Comparison of ENCODE assay signal across 7 cellular contexts in genomic region chr16:1705324-1705687, GRCh38. TPM values are rescaled to one million over a fixed set of nuclear protein-coding genes. Genes with fewer than 3 reads are reported as not detected.
DNase-seq lines count a peak whose midpoint lies in the region; ATAC-seq and TF ChIP-seq lines count a peak whose summit lies in the region.
"Not testable (repeated sequence)": the region's sequence is repeated elsewhere in the genome, so short reads cannot be mapped to it uniquely, and the experiment has no call there.

No MANE protein-coding gene starts in this region.

- H3K79me2 ChIP-seq in fibroblast of lung (ENCODE audit: control insufficient read depth, insufficient read depth, low read length), result peaks cover 39% of the 10 kb centered on the region

- H3K4me3 ChIP-seq in SJSA1 (peak overlapping the region; percentile 82), adipocyte (ENCODE audit: low read length) (peak overlapping the region; percentile 98), fibroblast of lung (replicated peaks in 1 of 4; ENCODE audit: control extremely low read depth in 1 of 4, insufficient read depth in 1 of 4, low read depth in 3 of 4, low read length in 4 of 4) (peak overlapping the region; percentile 85 to 98 (median 88)), mesenchymal stem cell (ENCODE audit: insufficient read depth in 1 of 2, low read depth in 1 of 2, low read length in 2 of 2) (peak overlapping the region; percentile 76 to 99), skin epidermis (peak overlapping the region; percentile 58 to 85 (median 69))

- H3K4me1 Mint-ChIP-seq in IgD-negative memory B cell, result peaks cover 6 to 25% (median 12%) of the 10 kb centered on the region in 3 donors

- 2% methylated on average over 15 of the region's 16 CpGs for WGBS in mesenchymal stem cell

- ATAC-seq in GM19023 (IDR thresholded peaks at IDR 0.05; ENCODE audit: unreplicated experiment), result peak; percentile 4

- not testable (repeated sequence) for H3K9me3 ChIP-seq in SJSA1 (replicated peaks); adipocyte (ENCODE audit: control insufficient read depth, low read length); fibroblast of lung (ENCODE audit: control insufficient read depth, insufficient read depth, low read depth, low read length); mesenchymal stem cell (ENCODE audit: control insufficient read depth, low read length)

- H3K23ac ChIP-seq in mesenchymal stem cell (ENCODE audit: low read length in 2 of 2), result peak overlapping the region in 1 of 2 experiments; percentile 67

- H3K4me2 ChIP-seq in fibroblast of lung (ENCODE audit: extremely low read depth, insufficient read depth, low read length) (peak overlapping the region; percentile 92), mesenchymal stem cell (ENCODE audit: low read length, poor library complexity, severe bottlenecking) (peak overlapping the region; percentile 11)

- not testable (repeated sequence) for H3K27me3 Mint-ChIP-seq in IgD-negative memory B cell

- H2BK120ac ChIP-seq in mesenchymal stem cell (ENCODE audit: low read depth, low read length), result not testable (repeated sequence)

- H3K4ac ChIP-seq in mesenchymal stem cell (ENCODE audit: low read depth in 1 of 2, low read length in 2 of 2), result not testable (repeated sequence)

- H3K14ac ChIP-seq in mesenchymal stem cell (ENCODE audit: low read length in 2 of 2), result not testable (repeated sequence)

- H3K36me3 ChIP-seq in SJSA1 (peaks cover 57% of the 10 kb centered on the region), adipocyte (ENCODE audit: control insufficient read depth, insufficient read depth, low read length, severe bottlenecking) (peaks cover 15% of the 10 kb centered on the region), mesenchymal stem cell (ENCODE audit: control insufficient read depth in 1 of 2, insufficient read depth in 2 of 2, low read depth in 1 of 2, low read length in 2 of 2) (peaks cover 23 to 25% of the 10 kb centered on the region in 2 experiments)
- not testable (repeated sequence) for H3K36me3 ChIP-seq in fibroblast of lung (ENCODE audit: control insufficient read depth, insufficient read depth, low read length)

- peak overlapping the region; percentile 96 to 99 (median 98) for H3K4me3 Mint-ChIP-seq in IgD-negative memory B cell

- H3K79me1 ChIP-seq in mesenchymal stem cell (replicated peaks; ENCODE audit: low read length, poor library complexity, severe bottlenecking), result not testable (repeated sequence)

- H4K20me1 ChIP-seq in fibroblast of lung (ENCODE audit: control insufficient read depth, extremely low read depth, insufficient read depth, low read length), result not testable (repeated sequence)

- not testable (repeated sequence) for TF ChIP-seq CTCF in fibroblast of lung (conservative IDR thresholded peaks at IDR 0.05 in 1 of 2, IDR thresholded peaks at IDR 0.05 in 1 of 2; ENCODE audit: low read depth in 1 of 2, low read length in 2 of 2)

- H2BK15ac ChIP-seq in mesenchymal stem cell (ENCODE audit: low read depth, poor library complexity, severe bottlenecking), result not testable (repeated sequence)

- DNase-seq in SJSA1 (ENCODE audit: low read depth in 1 of 2, low spot score in 2 of 2) (peak in 1 of 2 experiments; percentile 55), adipocyte (ENCODE audit: low read depth) (peak; percentile 64), fibroblast of lung (ENCODE audit: low read depth in 2 of 2) (peak in 1 of 2 donors; percentile 39)
- not testable (repeated sequence) for DNase-seq in mesenchymal stem cell

- H2BK5ac ChIP-seq in mesenchymal stem cell (ENCODE audit: low read depth, low read length, poor library complexity, severe bottlenecking), result not testable (repeated sequence)

- H3K9ac ChIP-seq in adipocyte (ENCODE audit: low read length) (peak overlapping the region; percentile 96), fibroblast of lung (ENCODE audit: insufficient read depth, low read length) (peak overlapping the region; percentile 84), mesenchymal stem cell (ENCODE audit: low read length) (peak overlapping the region; percentile 88)

- H3K4me1 ChIP-seq in SJSA1 (replicated peaks) (peaks cover 18% of the 10 kb centered on the region), adipocyte (ENCODE audit: control insufficient read depth, insufficient read depth, low read length) (peaks cover 30% of the 10 kb centered on the region), mesenchymal stem cell (ENCODE audit: control insufficient read depth, insufficient read depth, low read depth, low read length) (peaks cover 21% of the 10 kb centered on the region)
- H3K4me1 ChIP-seq in fibroblast of lung (ENCODE audit: control insufficient read depth, extremely low read depth, insufficient read depth, low read length), result not testable (repeated sequence)

- not testable (repeated sequence) for H3K18ac ChIP-seq in mesenchymal stem cell (ENCODE audit: low read depth in 1 of 2, low read length in 2 of 2)

- H4K91ac ChIP-seq in mesenchymal stem cell (ENCODE audit: low read length), result not testable (repeated sequence)

- not testable (repeated sequence) for H2AK5ac ChIP-seq in mesenchymal stem cell (ENCODE audit: low read length, severe bottlenecking)

- peak overlapping the region; percentile 97 to 99 (median 98) for H3K27ac Mint-ChIP-seq in IgD-negative memory B cell

- H2AFZ ChIP-seq in fibroblast of lung (ENCODE audit: low read length), result peak overlapping the region; percentile 88
- H2AFZ ChIP-seq in mesenchymal stem cell (ENCODE audit: low read depth, low read length), result not testable (repeated sequence)

- H3K9me3 Mint-ChIP-seq in IgD-negative memory B cell, result not testable (repeated sequence)

- not testable (repeated sequence) for H3K27me3 ChIP-seq in SJSA1 (replicated peaks); adipocyte (replicated peaks; ENCODE audit: control insufficient read depth, insufficient read depth, low read length); fibroblast of lung (ENCODE audit: control insufficient read depth, insufficient read depth, low read length); mesenchymal stem cell (ENCODE audit: control insufficient read depth in 1 of 2, insufficient read depth in 1 of 2, low read length in 2 of 2)

- not testable (repeated sequence) for H4K8ac ChIP-seq in mesenchymal stem cell (ENCODE audit: low read length)

- peak overlapping the region; percentile 76 for H3K27ac ChIP-seq in SJSA1
- peak overlapping the region; percentile 93 for H3K27ac ChIP-seq in fibroblast of lung (ENCODE audit: insufficient read depth, low read length)
- H3K27ac ChIP-seq in mesenchymal stem cell (ENCODE audit: low read length, poor library complexity, severe bottlenecking), result peak overlapping the region; percentile 95
- H3K27ac ChIP-seq in skin epidermis, result peak overlapping the region; percentile 54 to 97 (median 93)

- H3K36me3 Mint-ChIP-seq in IgD-negative memory B cell, result not testable (repeated sequence)

- not testable (repeated sequence) for H2BK12ac ChIP-seq in mesenchymal stem cell (ENCODE audit: low read length in 2 of 2)

RNA-seq across cellular contexts. Expression of gene MAPK8IP3, which starts 0.7 kb away (rescaled TPM):
- polyA plus RNA-seq in IgD-negative memory B cell (5.9 TPM), fibroblast of lung (7.9 and 9.4 TPM in 2 replicates)
- total RNA-seq in SJSA1 (2014; rRNA removed; shearing (Covaris generic)), result 26.5 and 43.2 TPM in 2 replicates
- 24.1 and 36.3 TPM in 2 replicates for total RNA-seq in fibroblast of lung
- polyA plus RNA-seq in fibroblast of lung (2012), result 15.2 and 16.4 TPM in 2 replicates
- polyA minus RNA-seq in fibroblast of lung (ENCODE audit: low replicate concordance), result 6.8 and 34.6 TPM in 2 replicates
- 35.8 TPM for polyA plus RNA-seq in mesenchymal stem cell (2013, experiment 1 of 2)
- 29.0 TPM for polyA plus RNA-seq in mesenchymal stem cell (2013, experiment 2 of 2)

RNA-seq across cellular contexts. Expression of gene JPT2, which starts 27.2 kb away (rescaled TPM):
- polyA plus RNA-seq in IgD-negative memory B cell (10.8 TPM), fibroblast of lung (41.2 and 55.2 TPM in 2 replicates)
- 180 and 352 TPM in 2 replicates for total RNA-seq in SJSA1 (2014; rRNA removed; shearing (Covaris generic))
- total RNA-seq in fibroblast of lung, result 15.5 and 22.9 TPM in 2 replicates
- polyA plus RNA-seq in fibroblast of lung (2012), result 35.3 and 45.9 TPM in 2 replicates
- polyA minus RNA-seq in fibroblast of lung (ENCODE audit: low replicate concordance), result 15.7 and 16.3 TPM in 2 replicates
- polyA plus RNA-seq in mesenchymal stem cell (2013, experiment 1 of 2), result 54.4 TPM
- 54.1 TPM for polyA plus RNA-seq in mesenchymal stem cell (2013, experiment 2 of 2)
